Comparison of ENCODE assay signal across 8 cellular contexts in the genomic region with DNA sequence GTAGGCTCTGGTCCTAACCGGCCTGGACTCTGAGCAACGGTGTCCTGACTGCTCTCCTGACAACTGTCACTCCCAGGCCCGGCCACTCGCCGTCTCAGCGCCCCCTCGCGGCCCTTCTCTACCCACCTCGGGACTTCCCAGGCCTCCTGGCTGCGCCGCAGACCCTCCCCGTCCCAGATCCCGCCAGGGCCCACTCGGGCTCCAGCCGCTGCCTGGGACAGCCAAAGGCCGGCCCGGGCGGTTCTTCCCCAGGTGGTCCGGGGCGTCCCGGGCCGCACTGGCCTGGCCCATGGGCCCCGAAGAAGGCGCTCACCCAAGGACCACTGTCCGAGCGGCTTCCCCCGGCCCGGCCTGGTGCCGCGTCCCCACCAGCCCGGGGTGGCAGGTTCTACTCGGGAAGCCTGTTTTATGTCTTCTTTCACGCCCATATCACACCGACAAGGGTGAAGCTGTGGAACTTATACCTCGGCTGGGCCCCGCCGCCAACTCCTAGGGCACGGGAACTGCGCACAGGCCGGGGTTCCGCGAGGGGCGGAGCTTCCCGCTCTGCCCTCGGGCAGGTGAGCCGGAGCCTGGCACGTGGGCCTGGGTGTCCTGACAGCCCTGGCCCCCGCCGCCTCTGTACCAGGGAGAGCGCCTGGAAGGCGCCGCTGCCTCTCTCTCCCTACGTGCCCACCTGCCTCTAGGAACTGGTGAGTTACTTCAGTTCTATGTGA.
DNase-seq lines count a peak whose midpoint lies in the region; ATAC-seq and TF ChIP-seq lines count a peak whose summit lies in the region.

No MANE protein-coding gene starts in this region.

- no peaks in the 10 kb centered on the region for H3K4me1 ChIP-seq in Caco-2

- no peak overlapping the region for H3K4me3 ChIP-seq in Caco-2 (ENCODE audit: low read depth, low read length)

- H3K4me3 Mint-ChIP-seq in Caco-2 (ENCODE audit: unreplicated experiment), result no peak overlapping the region

- CTCF ChIA-PET in Caco-2 (lab: Charles Lee), result no interaction called here

- DNase-seq in Caco-2 (peak; percentile 32 to 38), HuH-7.5 (ENCODE audit: low spot score) (peak; percentile 23), caudate nucleus (lab: John Stamatoyannopoulos, UW) (peak in 58 of 61 donors; percentile 8 to 83 (median 54)), amniotic stem cell (lab: John Stamatoyannopoulos, UW) (no peak)
- peak; percentile 37 to 45 (median 41) for DNase-seq in activated CD4-positive, CD25-positive, alpha-beta regulatory T cell (lab: John Stamatoyannopoulos, UW)
- peak; percentile 64 to 70 for DNase-seq in stimulated activated CD4-positive, alpha-beta T cell treated with anti-CD3 and anti-CD28 coated beads, Interleukin-15, amount 100 ng/mL, for 48 hours (ENCODE audit: low read depth in 2 of 2)

- H3K9me3 ChIP-seq in Caco-2, result no peaks in the 10 kb centered on the region

- no peaks in the 10 kb centered on the region for H3K36me3 ChIP-seq in Caco-2 (ENCODE audit: control insufficient read depth, insufficient read depth, low read length)

- BruUV-seq in Caco-2 (replicated peaks; lab: Mats Ljungman, UMichigan), result no TSS peak

- H3K27me3 Mint-ChIP-seq in Caco-2 (ENCODE audit: insufficient read depth, unreplicated experiment), result no peaks in the 10 kb centered on the region

- no peaks in the 10 kb centered on the region for H3K27me3 ChIP-seq in Caco-2 (replicated peaks; ENCODE audit: control insufficient read depth, insufficient read depth, low read length)
- H3K27me3 ChIP-seq in layer of hippocampus (ENCODE audit: control insufficient read depth, insufficient read depth, low read length), result no peaks in the 10 kb centered on the region

- POLR2A ChIA-PET in Caco-2 (lab: Charles Lee), result no interaction called here

- no peak overlapping the region for H3K27ac Mint-ChIP-seq in Caco-2 (ENCODE audit: unreplicated experiment)

- TF ChIP-seq CTCF in Caco-2 (IDR thresholded peaks at IDR 0.05; ENCODE audit: insufficient read depth in 1 of 2, low read depth in 1 of 2, low read length in 1 of 2, severe bottlenecking in 1 of 2, unreplicated experiment in 1 of 2), result no peak

- H3K9me3 Mint-ChIP-seq in Caco-2 (ENCODE audit: unreplicated experiment), result no peaks in the 10 kb centered on the region

- no peaks in the 10 kb centered on the region for H3K4me1 Mint-ChIP-seq in Caco-2 (ENCODE audit: low read depth, unreplicated experiment)

- H3K27ac ChIP-seq in caudate nucleus (ENCODE audit: low read depth, low read length) (no peak overlapping the region), layer of hippocampus (ENCODE audit: low read depth, low read length) (peak overlapping the region; percentile 64)

- intact Hi-C loops in Caco-2 (cut with micrococcal nuclease; ENCODE audit: unreplicated experiment), result no loop called here

- H3K36me3 Mint-ChIP-seq in Caco-2 (ENCODE audit: insufficient read depth, unreplicated experiment), result no peaks in the 10 kb centered on the region

- ATAC-seq in GM21381 (IDR thresholded peaks at IDR 0.05; ENCODE audit: unreplicated experiment), result peak; percentile 93
